Comparison of ENCODE assay signal across 8 cellular contexts in the genomic region with DNA sequence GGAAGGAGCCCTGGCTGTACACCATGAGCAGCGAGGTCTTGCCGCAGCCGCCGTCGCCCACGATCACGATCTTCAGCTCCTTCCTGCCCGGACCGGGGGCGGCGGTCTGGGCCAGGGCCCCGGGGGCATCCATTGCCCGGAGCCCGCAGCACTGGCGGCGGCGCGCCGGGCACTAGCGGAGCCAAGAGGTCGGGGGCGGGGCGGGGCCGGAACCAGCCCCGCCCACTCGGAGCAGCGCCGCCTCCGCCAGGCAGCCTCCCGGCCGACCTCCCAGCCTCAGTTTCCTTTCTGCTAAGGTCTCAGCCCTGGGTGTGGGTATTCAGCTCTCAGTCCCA. TPM values are rescaled to one million over a fixed set of nuclear protein-coding genes. Genes with fewer than 3 reads are reported as not detected.
DNase-seq lines count a peak whose midpoint lies in the region; ATAC-seq and TF ChIP-seq lines count a peak whose summit lies in the region.

A gene with protein sequence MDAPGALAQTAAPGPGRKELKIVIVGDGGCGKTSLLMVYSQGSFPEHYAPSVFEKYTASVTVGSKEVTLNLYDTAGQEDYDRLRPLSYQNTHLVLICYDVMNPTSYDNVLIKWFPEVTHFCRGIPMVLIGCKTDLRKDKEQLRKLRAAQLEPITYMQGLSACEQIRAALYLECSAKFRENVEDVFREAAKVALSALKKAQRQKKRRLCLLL (minus strand): TSS at position 188 of the 335 bp plus-strand sequence. CDS start 55 bp downstream, at position 133.

- H3K4me1 ChIP-seq in ES-I3 (ENCODE audit: insufficient read depth, low read length): peaks cover 14% of the 10 kb centered on the region; the same call in 1 of the 2 replicates
- peaks cover 36% of the 10 kb centered on the region for H3K4me1 ChIP-seq in cardiac muscle cell (ENCODE audit: low read depth)
- peaks cover 33% of the 10 kb centered on the region for H3K4me1 ChIP-seq in rectal smooth muscle tissue (ENCODE audit: control insufficient read depth, insufficient read depth, low read length)

- DNase-seq in MG63 (no peak), cardiac muscle cell (ENCODE audit: low read depth in 1 of 2, low spot score in 1 of 2) (peak in 1 of 2 donors; percentile 51), hepatic stellate cell (ENCODE audit: low spot score) (no peak), dedifferentiated amniotic fluid mesenchymal stem cell (ENCODE audit: extremely low spot score) (no peak)
- DNase-seq in activated naive CD4-positive, alpha-beta T cell (lab: John Stamatoyannopoulos, UW): peak in 3 of 4 experiments; percentile 59 to 72 (median 63)

- TF ChIP-seq CTCF in cardiac muscle cell (IDR thresholded peaks at IDR 0.05; ENCODE audit: low read depth, low read length): no peak

- H3K27ac ChIP-seq in cardiac muscle cell (peak within 1 kb of the TSS; percentile 68), rectal smooth muscle tissue (ENCODE audit: low read depth, low read length) (peak within 1 kb of the TSS; percentile 54)

- H3K9me3 ChIP-seq in ES-I3 (ENCODE audit: control insufficient read depth, insufficient read depth, low read length) (no peaks in the 10 kb centered on the region), MG63 (no peaks in the 10 kb centered on the region), cardiac muscle cell (ENCODE audit: low read depth) (no peaks in the 10 kb centered on the region)

- peak; percentile 23 for ATAC-seq in GM21723 (IDR thresholded peaks at IDR 0.05; ENCODE audit: unreplicated experiment)

- H3K9ac ChIP-seq in ES-I3 (ENCODE audit: low read depth, low read length) (peak within 1 kb of the TSS; percentile 54), rectal smooth muscle tissue (ENCODE audit: low read length) (peak within 1 kb of the TSS; percentile 39)

- H3K27me3 ChIP-seq in MG63: no peaks in the 10 kb centered on the region
- H3K27me3 ChIP-seq in cardiac muscle cell: no peaks in the 10 kb centered on the region
- no peaks in the 10 kb centered on the region for H3K27me3 ChIP-seq in rectal smooth muscle tissue (ENCODE audit: control insufficient read depth, insufficient read depth, low read length)

- peak within 1 kb of the TSS; percentile 43 for H3K4me3 ChIP-seq in MG63
- peak within 1 kb of the TSS; percentile 43 for H3K4me3 ChIP-seq in cardiac muscle cell
- peak within 1 kb of the TSS; percentile 51 for H3K4me3 ChIP-seq in rectal smooth muscle tissue (ENCODE audit: low read length)

- H3K36me3 ChIP-seq in ES-I3 (ENCODE audit: insufficient read depth, low read length) (no peaks in the 10 kb centered on the region), MG63 (peaks cover 15% of the 10 kb centered on the region), cardiac muscle cell (peaks cover 3% of the 10 kb centered on the region), rectal smooth muscle tissue (ENCODE audit: control insufficient read depth, insufficient read depth, low read length) (peaks cover 5% of the 10 kb centered on the region)

RNA-seq across cellular contexts. Expression of the gene that starts here (rescaled TPM):
- total RNA-seq in MG63 (2014; rRNA removed; shearing (Covaris generic); ENCODE audit: low replicate concordance): 0.20 and 6.3 TPM in 2 replicates
- total RNA-seq in cardiac muscle cell: 30.0 and 56.3 TPM in 2 replicates
- 21.5 and 27.4 TPM in 2 replicates for polyA plus RNA-seq in cardiac muscle cell

Comparison
In these comparisons a context has a peak if more than half of its experiments do, and no peak if none do; other contexts are left out.
1. DNase-seq: peak in activated naive CD4-positive, alpha-beta T cell (3 of 4); none in MG63 (single experiment), hepatic stellate cell (single experiment) and dedifferentiated amniotic fluid mesenchymal stem cell (single experiment).
2. Peak in every context shown above with its lines, with median percentiles within 50 percentile points of each other: H3K4me3 ChIP-seq.